19 cellular contexts compared by ENCODE assay signal in the genomic region with DNA sequence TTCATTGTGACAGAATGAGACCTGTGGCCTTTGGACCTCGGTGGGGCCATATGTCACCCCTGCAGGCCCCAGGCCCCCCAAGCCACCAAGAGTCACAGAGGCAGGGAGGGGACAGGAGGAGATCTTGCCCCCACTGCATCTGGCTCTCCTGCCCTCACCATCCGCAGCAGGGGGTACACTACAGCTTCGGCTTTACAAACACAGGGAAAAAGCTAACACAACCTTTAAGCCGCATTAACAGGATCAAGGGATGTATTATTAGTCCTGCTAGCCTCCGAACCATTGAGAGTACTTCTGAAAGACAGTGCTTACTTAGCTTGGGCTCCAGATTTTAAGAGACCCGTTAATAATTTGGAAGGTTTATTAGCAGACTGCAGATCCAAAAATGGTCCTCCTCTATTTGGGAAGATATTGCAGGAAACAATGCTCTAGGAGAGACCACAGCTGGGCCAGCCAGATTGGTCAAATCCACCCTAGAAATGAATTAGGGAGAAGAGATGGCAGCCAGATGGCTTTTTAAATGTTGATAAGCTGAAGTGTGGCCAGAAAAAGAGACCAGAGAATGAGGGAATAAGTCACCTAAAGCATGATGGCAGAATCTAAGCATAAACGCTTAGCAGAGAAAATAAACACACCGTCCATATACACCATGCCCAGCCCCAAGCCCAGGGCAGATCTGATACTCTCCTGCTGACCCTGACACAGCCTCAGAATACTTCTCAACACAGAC.
"Had no signal": no experiment of that assay in that cellular context is flagged by ENCODE, and none has a peak within 500 bp of the region (broad histone marks: within the 10 kb centered on the region; RNA-seq: fewer than 3 reads in every experiment).

No MANE protein-coding gene starts in this region.

- H3K4me3 Mint-ChIP-seq: activated naive CD4-positive, alpha-beta T cell treated with anti-CD3 and anti-CD28 coated beads, Interleukin-2, amount 50 U/mL, for 24 hours; dendritic cell treated with granulocyte-macrophage colony-stimulating factor and Interleukin-4, amounts not matched to agents 40 ng/mL and 50 ng/mL, for 4 days; stimulated activated effector memory CD8-positive, alpha-beta T cell treated with anti-CD3 and anti-CD28 coated beads, Interleukin-12 subunit alpha, Interleukin-12 subunit beta, amount 100 ng/mL, for 72 hours had no signal

- H3K36me3 ChIP-seq: prostate gland, stomach, vagina had no signal

- H3K4me1 Mint-ChIP-seq: activated naive CD4-positive, alpha-beta T cell treated with anti-CD3 and anti-CD28 coated beads, Interleukin-2, amount 50 U/mL, for 24 hours; stimulated activated effector memory CD8-positive, alpha-beta T cell treated with anti-CD3 and anti-CD28 coated beads, Interleukin-12 subunit alpha, Interleukin-12 subunit beta, amount 100 ng/mL, for 72 hours had no signal

- H3K9me3 Mint-ChIP-seq: activated naive CD4-positive, alpha-beta T cell treated with anti-CD3 and anti-CD28 coated beads, Interleukin-2, amount 50 U/mL, for 24 hours; dendritic cell treated with granulocyte-macrophage colony-stimulating factor and Interleukin-4, amounts not matched to agents 40 ng/mL and 50 ng/mL, for 4 days; stimulated activated effector memory CD8-positive, alpha-beta T cell treated with anti-CD3 and anti-CD28 coated beads, Interleukin-12 subunit alpha, Interleukin-12 subunit beta, amount 100 ng/mL, for 72 hours had no signal

- ATAC-seq: left ventricle myocardium superior; sciatic nerve; stimulated activated effector memory CD8-positive, alpha-beta T cell treated with anti-CD3 and anti-CD28 coated beads, Interleukin-12 subunit alpha, Interleukin-12 subunit beta, amount 100 ng/mL, for 72 hours had no signal

- H3K4me1 ChIP-seq: prostate gland, stomach, vagina had no signal

- H3K9me3 ChIP-seq: prostate gland, stomach, vagina had no signal

- H3K27ac ChIP-seq: prostate gland, stomach, vagina, VCaP had no signal

- H3K36me3 Mint-ChIP-seq: stimulated activated effector memory CD8-positive, alpha-beta T cell treated with anti-CD3 and anti-CD28 coated beads, Interleukin-12 subunit alpha, Interleukin-12 subunit beta, amount 100 ng/mL, for 72 hours had no signal

- DNase-seq: activated CD4-positive, alpha-beta T cell treated with anti-CD3 and anti-CD28 coated beads for 1 hour; activated CD8-positive, alpha-beta memory T cell treated with anti-CD3 and anti-CD28 coated beads for 24 hours; activated gamma-delta T cell; effector CD8-positive, alpha-beta T cell; foreskin melanocyte; head of caudate nucleus; kidney glomerular epithelial cell; left ventricle myocardium superior; stimulated activated CD4-positive, alpha-beta T cell treated with anti-CD3 and anti-CD28 coated beads, Interleukin-4, amount 100 ng/mL, for 24 hours; stomach; T-helper 2 cell; trophoblast cell had no signal

- H3K27me3 ChIP-seq: stomach, vagina had no signal

- H3K27ac Mint-ChIP-seq: activated naive CD4-positive, alpha-beta T cell treated with anti-CD3 and anti-CD28 coated beads, Interleukin-2, amount 50 U/mL, for 24 hours; dendritic cell treated with granulocyte-macrophage colony-stimulating factor and Interleukin-4, amounts not matched to agents 40 ng/mL and 50 ng/mL, for 4 days; stimulated activated effector memory CD8-positive, alpha-beta T cell treated with anti-CD3 and anti-CD28 coated beads, Interleukin-12 subunit alpha, Interleukin-12 subunit beta, amount 100 ng/mL, for 72 hours had no signal

- H3K4me3 ChIP-seq: prostate gland, stomach, vagina had no signal

- H3K27me3 Mint-ChIP-seq: activated naive CD4-positive, alpha-beta T cell treated with anti-CD3 and anti-CD28 coated beads, Interleukin-2, amount 50 U/mL, for 24 hours; dendritic cell treated with granulocyte-macrophage colony-stimulating factor and Interleukin-4, amounts not matched to agents 40 ng/mL and 50 ng/mL, for 4 days had no signal
